21 cellular contexts compared by ENCODE assay signal in the genomic region with DNA sequence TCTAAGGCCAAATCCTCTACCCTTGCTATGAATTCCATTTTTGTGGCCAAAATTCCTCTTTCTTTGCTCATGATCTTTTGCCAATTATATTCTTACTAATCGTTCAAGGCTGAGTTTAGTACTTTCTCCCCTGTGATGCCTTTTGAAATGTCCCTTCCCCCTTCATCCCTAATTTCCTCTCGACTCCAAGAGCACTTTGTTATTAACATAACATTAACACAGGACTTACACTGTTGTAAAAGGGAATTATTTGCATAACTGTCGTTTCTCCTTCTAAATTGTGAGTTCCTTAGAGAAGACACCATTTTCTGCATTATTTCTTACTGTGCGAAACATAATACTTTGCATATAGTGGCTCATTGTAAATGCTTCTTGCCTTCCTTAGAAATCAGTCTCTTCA.
"Had no signal": no experiment of that assay in that cellular context is flagged by ENCODE, and none has a peak within 500 bp of the region (broad histone marks: within the 10 kb centered on the region; RNA-seq: fewer than 3 reads in every experiment).

No MANE protein-coding gene starts in this region.

- H3K27me3 ChIP-seq: brain microvascular endothelial cell, esophagus squamous epithelium, foreskin keratinocyte, ovary had no signal

- H3K27me3 Mint-ChIP-seq: activated CD4-positive, alpha-beta memory T cell treated with anti-CD3 and anti-CD28 coated beads, Interleukin-2, amount 10 ng/mL, durations not matched to agents 7 days and 5 days; activated CD4-positive, alpha-beta T cell treated with anti-CD3 and anti-CD28 coated beads for 36 hours had no signal

- H3K36me3 ChIP-seq: brain microvascular endothelial cell, esophagus squamous epithelium, ovary, thoracic aorta, WERI-Rb-1 had no signal

- H3K36me3 Mint-ChIP-seq: activated naive CD4-positive, alpha-beta T cell treated with anti-CD3 and anti-CD28 coated beads, Interleukin-2, amount 50 U/mL, for 72 hours; stimulated activated effector memory CD8-positive, alpha-beta T cell treated with anti-CD3 and anti-CD28 coated beads, Interleukin-12 subunit alpha, Interleukin-12 subunit beta, amount 100 ng/mL, for 72 hours had no signal

- H3K4me1 ChIP-seq: esophagus squamous epithelium, foreskin keratinocyte had no signal

- H3K27ac ChIP-seq: brain microvascular endothelial cell, esophagus squamous epithelium, foreskin keratinocyte, ovary, thoracic aorta, WERI-Rb-1 had no signal

- H3K27ac Mint-ChIP-seq: activated CD4-positive, alpha-beta memory T cell treated with anti-CD3 and anti-CD28 coated beads, Interleukin-2, amount 10 ng/mL, durations not matched to agents 7 days and 5 days; activated CD4-positive, alpha-beta T cell treated with anti-CD3 and anti-CD28 coated beads for 36 hours; activated naive CD4-positive, alpha-beta T cell treated with anti-CD3 and anti-CD28 coated beads, Interleukin-2, amount 50 U/mL, for 72 hours; stimulated activated effector memory CD8-positive, alpha-beta T cell treated with anti-CD3 and anti-CD28 coated beads, Interleukin-12 subunit alpha, Interleukin-12 subunit beta, amount 100 ng/mL, for 72 hours had no signal

- DNase-seq: activated CD4-positive, alpha-beta memory T cell treated with anti-CD3 and anti-CD28 coated beads, Interleukin-2, amount 10 ng/mL, durations not matched to agents 7 days and 5 days; activated CD4-positive, alpha-beta T cell treated with anti-CD3 and anti-CD28 coated beads for 36 hours; activated effector memory CD4-positive, alpha-beta T cell treated with anti-CD3 and anti-CD28 coated beads, Interleukin-2, amount 50 U/mL, for 16 hours; activated T-cell treated with anti-CD3 and anti-CD28 coated beads, Interleukin-2, amount 50 U/mL, for 48 hours; amygdala; brain microvascular endothelial cell; cortex of kidney; effector CD4-positive, alpha-beta T cell; esophagus squamous epithelium; foreskin keratinocyte; islet precursor cell; midbrain; ovary; stimulated activated CD4-positive, alpha-beta T cell treated with anti-CD3 and anti-CD28 coated beads, Interleukin-12 subunit alpha, Interleukin-12 subunit beta, amount 100 ng/mL, for 4 hours; stimulated activated CD4-positive, alpha-beta T cell treated with anti-CD3 and anti-CD28 coated beads, Interleukin-2, amount 100 ng/mL, for 24 hours; T-helper 1 cell; WERI-Rb-1 had no signal

- H3K4me3 Mint-ChIP-seq: activated CD4-positive, alpha-beta memory T cell treated with anti-CD3 and anti-CD28 coated beads, Interleukin-2, amount 10 ng/mL, durations not matched to agents 7 days and 5 days; activated CD4-positive, alpha-beta T cell treated with anti-CD3 and anti-CD28 coated beads for 36 hours; neural crest cell; stimulated activated effector memory CD8-positive, alpha-beta T cell treated with anti-CD3 and anti-CD28 coated beads, Interleukin-12 subunit alpha, Interleukin-12 subunit beta, amount 100 ng/mL, for 72 hours had no signal

- H3K9me3 Mint-ChIP-seq: activated CD4-positive, alpha-beta memory T cell treated with anti-CD3 and anti-CD28 coated beads, Interleukin-2, amount 10 ng/mL, durations not matched to agents 7 days and 5 days; activated naive CD4-positive, alpha-beta T cell treated with anti-CD3 and anti-CD28 coated beads, Interleukin-2, amount 50 U/mL, for 72 hours had no signal

- H3K4me3 ChIP-seq: esophagus squamous epithelium, ovary, thoracic aorta had no signal

- H3K9me3 ChIP-seq: esophagus squamous epithelium, ovary, thoracic aorta had no signal

- H3K4me1 Mint-ChIP-seq: activated CD4-positive, alpha-beta memory T cell treated with anti-CD3 and anti-CD28 coated beads, Interleukin-2, amount 10 ng/mL, durations not matched to agents 7 days and 5 days; activated CD4-positive, alpha-beta T cell treated with anti-CD3 and anti-CD28 coated beads for 36 hours; neural crest cell; stimulated activated effector memory CD8-positive, alpha-beta T cell treated with anti-CD3 and anti-CD28 coated beads, Interleukin-12 subunit alpha, Interleukin-12 subunit beta, amount 100 ng/mL, for 72 hours had no signal
